In genomic region chr12:25458047-25458552, GRCh38 we compare ENCODE assay signal across 9 cellular contexts.
DNase-seq lines count a peak whose midpoint lies in the region; ATAC-seq, FAIRE-seq and TF ChIP-seq lines count a peak whose summit lies in the region.
"Had no signal": no experiment of that assay in that cellular context is flagged by ENCODE, and none has a peak within 500 bp of the region (broad histone marks: within the 10 kb centered on the region; RNA-seq: fewer than 3 reads in every experiment).

No MANE protein-coding gene starts in this region.

- H3K4me1 ChIP-seq in sigmoid colon: no peaks in the 10 kb centered on the region

- TF ChIP-seq EP300 in sigmoid colon (IDR thresholded peaks at IDR 0.05): no peak

- intact Hi-C loops in sigmoid colon (cut with DNase I): no loop called here

- no peak for ATAC-seq in HG02623 (IDR thresholded peaks at IDR 0.05; ENCODE audit: unreplicated experiment)
- no peak for ATAC-seq in activated CD4-positive, CD25-positive, alpha-beta regulatory T cell treated with anti-CD3 and anti-CD28 coated beads, Interleukin-2, amount 50 U/mL, for 24 hours
- ATAC-seq: effector memory CD8-positive, alpha-beta T cell had no signal

- FAIRE-seq in bronchial epithelial cell (lab: Jason Lieb, UNC): peak; percentile 72

- H3K27ac ChIP-seq in sigmoid colon: no peak overlapping the region

- H3K4me3 ChIP-seq in bronchial epithelial cell (ENCODE audit: low read depth, low read length): no peak overlapping the region
- H3K4me3 ChIP-seq in sigmoid colon: no peak overlapping the region

- H3K9me3 ChIP-seq in sigmoid colon: no peaks in the 10 kb centered on the region

- TF ChIP-seq POLR2A in sigmoid colon (IDR thresholded peaks at IDR 0.05): no peak

- DNase-seq in DMS53 treated with DMSO at 0.1 percent for 48 hours (lab: John Stamatoyannopoulos, UW; ENCODE audit: unreplicated experiment): peak; percentile 100
- DNase-seq in NCI-H226: peak; percentile 81
- DNase-seq in bronchial epithelial cell (ENCODE audit: low read depth): peak; percentile 96
- peak; percentile 19 for DNase-seq in occipital lobe (lab: John Stamatoyannopoulos, UW)
- DNase-seq in activated CD4-positive, alpha-beta T cell treated with anti-CD3 and anti-CD28 coated beads for 48 hours: no peak
- no peak for DNase-seq in sigmoid colon
- DNase-seq: effector memory CD8-positive, alpha-beta T cell had no signal

- 43 to 65% methylated on average over 6 of the region's 6 CpGs for WGBS in sigmoid colon, 2 donors

- H3K27me3 ChIP-seq in bronchial epithelial cell (ENCODE audit: control insufficient read depth, insufficient read depth, low read length): no peaks in the 10 kb centered on the region
- H3K27me3 ChIP-seq in sigmoid colon: no peaks in the 10 kb centered on the region

- TF ChIP-seq CTCF in bronchial epithelial cell (IDR thresholded peaks at IDR 0.05; ENCODE audit: insufficient read depth, low read length, severe bottlenecking) (no peak), sigmoid colon (IDR thresholded peaks at IDR 0.05) (no peak)

- no peaks in the 10 kb centered on the region for H3K36me3 ChIP-seq in bronchial epithelial cell (ENCODE audit: control insufficient read depth, insufficient read depth, low read length)
- H3K36me3 ChIP-seq in sigmoid colon: no peaks in the 10 kb centered on the region

Comparison
In these comparisons a context has a peak if more than half of its experiments do, and no peak if none do; other contexts are left out.
1. DNase-seq: peak in DMS53 treated with DMSO at 0.1 percent for 48 hours (single experiment), NCI-H226 (single experiment), bronchial epithelial cell (single experiment) and occipital lobe (single experiment); none in activated CD4-positive, alpha-beta T cell treated with anti-CD3 and anti-CD28 coated beads for 48 hours (single experiment) and sigmoid colon (single experiment).